18 cellular contexts compared by ENCODE assay signal in the genomic region with DNA sequence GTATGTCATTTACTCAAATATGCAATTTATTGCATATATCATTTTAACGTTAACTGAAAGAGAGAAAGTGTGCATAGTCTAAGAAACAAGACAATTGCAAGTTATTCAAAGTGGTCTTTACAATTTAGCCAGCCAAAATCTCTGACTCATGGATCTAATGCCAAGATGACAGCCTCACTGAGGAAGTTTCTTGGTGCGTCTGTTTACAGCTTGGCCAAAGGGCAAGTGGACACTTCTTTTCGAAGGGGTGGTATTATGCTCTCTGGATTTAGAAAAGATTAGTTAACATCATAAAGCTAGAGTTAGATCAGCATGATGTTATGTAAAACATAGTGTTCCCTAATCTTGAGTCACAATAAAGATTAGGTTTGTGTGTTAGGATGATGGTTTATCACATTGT.
"Had no signal": no experiment of that assay in that cellular context is flagged by ENCODE, and none has a peak within 500 bp of the region (broad histone marks: within the 10 kb centered on the region; RNA-seq: fewer than 3 reads in every experiment).

No MANE protein-coding gene starts in this region.

- H3K4me3 Mint-ChIP-seq: activated CD4-positive, alpha-beta memory T cell treated with anti-CD3 and anti-CD28 coated beads, Interleukin-2, amount 10 ng/mL, durations not matched to agents 7 days and 5 days; activated T-cell treated with anti-CD3 and anti-CD28 coated beads, Interleukin-2, amount 50 U/mL, for 4 hours; natural killer cell; stimulated activated naive CD8-positive, alpha-beta T cell treated with anti-CD3 and anti-CD28 coated beads, Interleukin-15, Interleukin-2, amounts not matched to agents 100 ng/mL and 50 ng/mL, for 24 hours; T-cell; type B pancreatic cell had no signal

- H3K36me3 Mint-ChIP-seq: natural killer cell, T-cell, type B pancreatic cell had no signal

- H3K27ac Mint-ChIP-seq: activated CD4-positive, alpha-beta memory T cell treated with anti-CD3 and anti-CD28 coated beads, Interleukin-2, amount 10 ng/mL, durations not matched to agents 7 days and 5 days; natural killer cell; stimulated activated naive CD8-positive, alpha-beta T cell treated with anti-CD3 and anti-CD28 coated beads, Interleukin-15, Interleukin-2, amounts not matched to agents 100 ng/mL and 50 ng/mL, for 24 hours; T-cell; type B pancreatic cell had no signal

- H3K4me1 Mint-ChIP-seq: natural killer cell, T-cell had no signal

- ATAC-seq: activated T-cell treated with anti-CD3 and anti-CD28 coated beads, Interleukin-2, amount 50 U/mL, for 4 hours; foreskin keratinocyte; left lobe of liver; natural killer cell; T-cell had no signal

- H3K9me3 ChIP-seq: esophagus squamous epithelium had no signal

- H3K36me3 ChIP-seq: cardiac muscle cell, esophagus squamous epithelium had no signal

- H3K27me3 ChIP-seq: cardiac muscle cell, esophagus squamous epithelium, foreskin keratinocyte had no signal

- DNase-seq: activated CD4-positive, alpha-beta memory T cell treated with anti-CD3 and anti-CD28 coated beads, Interleukin-2, amount 10 ng/mL, durations not matched to agents 7 days and 5 days; activated effector memory CD4-positive, alpha-beta T cell treated with Interleukin-2 at 50 U/mL for 16 hours; activated naive CD4-positive, alpha-beta T cell treated with anti-CD3 and anti-CD28 coated beads, Interleukin-2, amount 50 U/mL, for 16 hours; activated T-cell treated with anti-CD3 and anti-CD28 coated beads, Interleukin-2, amount 50 U/mL, for 4 hours; esophagus squamous epithelium; foreskin keratinocyte; head of caudate nucleus; mesenchymal stem cell; natural killer cell; stimulated activated CD4-positive, alpha-beta T cell treated with anti-CD3 and anti-CD28 coated beads, Interleukin-4, amount 100 ng/mL, for 4 hours; stimulated activated CD8-positive, alpha-beta memory T cell treated with anti-CD3 and anti-CD28 coated beads, Interleukin-4, amount 100 ng/mL, for 48 hours; T-cell; T-helper 9 cell had no signal

- H3K4me3 ChIP-seq: cardiac muscle cell, esophagus squamous epithelium had no signal

- H3K27ac ChIP-seq: cardiac muscle cell, foreskin keratinocyte, VCaP had no signal
